Comparison of ENCODE assay signal across 11 cellular contexts in genomic region chr6:149112976-149113375, GRCh38.
A peak's percentile ranks its signal among the peaks of the same experiment; 100 is the strongest.
DNase-seq lines count a peak whose midpoint lies in the region; ATAC-seq and TF ChIP-seq lines count a peak whose summit lies in the region.
"Had no signal": no experiment of that assay in that cellular context is flagged by ENCODE, and none has a peak within 500 bp of the region (broad histone marks: within the 10 kb centered on the region; RNA-seq: fewer than 3 reads in every experiment).

No MANE protein-coding gene starts in this region.

- ATAC-seq in GM18505 (IDR thresholded peaks at IDR 0.05; ENCODE audit: unreplicated experiment) (peak; percentile 49), GM19395 (IDR thresholded peaks at IDR 0.05; ENCODE audit: unreplicated experiment) (peak; percentile 54), HG03280 (IDR thresholded peaks at IDR 0.05; ENCODE audit: unreplicated experiment) (peak; percentile 45), omental fat pad (ENCODE audit: low FRiP score) (no peak), HG02970 (IDR thresholded peaks at IDR 0.05; ENCODE audit: low FRiP score, unreplicated experiment) (no peak)
- ATAC-seq: sciatic nerve had no signal

- intact Hi-C loops in dendritic cell treated with granulocyte-macrophage colony-stimulating factor and Interleukin-4, amounts not matched to agents 40 ng/mL and 50 ng/mL, for 4 days (cut with micrococcal nuclease) = no loop called here

- H3K4me1 Mint-ChIP-seq in dendritic cell treated with granulocyte-macrophage colony-stimulating factor and Interleukin-4, amounts not matched to agents 40 ng/mL and 50 ng/mL, for 4 days (ENCODE audit: low read depth) = peaks cover 50% of the 10 kb centered on the region

- TF ChIP-seq POLR2A in GM18505 (IDR thresholded peaks at IDR 0.05; ENCODE audit: borderline replicate concordance, extremely low read depth, insufficient read depth, insufficient read length) = no peak

- no peaks in the 10 kb centered on the region for H3K36me3 Mint-ChIP-seq in dendritic cell treated with granulocyte-macrophage colony-stimulating factor and Interleukin-4, amounts not matched to agents 40 ng/mL and 50 ng/mL, for 4 days (ENCODE audit: low read depth)

- H3K4me3 Mint-ChIP-seq in dendritic cell treated with granulocyte-macrophage colony-stimulating factor and Interleukin-4, amounts not matched to agents 40 ng/mL and 50 ng/mL, for 4 days = no peak overlapping the region

- DNase-seq in omental fat pad (ENCODE audit: low spot score) (no peak), glomerular visceral epithelial cell (ENCODE audit: extremely low spot score) (no peak)
- DNase-seq: amygdala, Calu3, NCI-H187 treated with DMSO at 0.1 percent for 48 hours had no signal

- H3K27ac Mint-ChIP-seq in dendritic cell treated with granulocyte-macrophage colony-stimulating factor and Interleukin-4, amounts not matched to agents 40 ng/mL and 50 ng/mL, for 4 days = peak overlapping the region; percentile 25

- H3K27me3 Mint-ChIP-seq in dendritic cell treated with granulocyte-macrophage colony-stimulating factor and Interleukin-4, amounts not matched to agents 40 ng/mL and 50 ng/mL, for 4 days = peaks cover 4% of the 10 kb centered on the region

- no peak for TF ChIP-seq CTCF in omental fat pad (IDR thresholded peaks at IDR 0.05)

- H3K9me3 Mint-ChIP-seq in dendritic cell treated with granulocyte-macrophage colony-stimulating factor and Interleukin-4, amounts not matched to agents 40 ng/mL and 50 ng/mL, for 4 days = no peaks in the 10 kb centered on the region

Comparison
In these comparisons a context has a peak if more than half of its experiments do, and no peak if none do; other contexts are left out.
1. ATAC-seq: peak in GM18505 (single experiment), GM19395 (single experiment) and HG03280 (single experiment); none in omental fat pad (single experiment) and HG02970 (single experiment).